Comparison of ENCODE assay signal across 16 cellular contexts in genomic region chr15:89809787-89810148, GRCh38. TPM values are rescaled to one million over a fixed set of nuclear protein-coding genes. Genes with fewer than 3 reads are reported as not detected.
DNase-seq lines count a peak whose midpoint lies in the region; ATAC-seq, FAIRE-seq and TF ChIP-seq lines count a peak whose summit lies in the region.
"Had no signal": no experiment of that assay in that cellular context is flagged by ENCODE, and none has a peak within 500 bp of the region (broad histone marks: within the 10 kb centered on the region; RNA-seq: fewer than 3 reads in every experiment).

No MANE protein-coding gene starts in this region.

- peaks cover 89% of the 10 kb centered on the region for H3K4me1 ChIP-seq in HepG2 (ENCODE audit: insufficient read depth, low read length)
- H3K4me1 ChIP-seq in right lobe of liver: peaks cover 0 to 67% (median 32%) of the 10 kb centered on the region in 4 donors
- H3K4me1 ChIP-seq in body of pancreas: peaks cover 62% of the 10 kb centered on the region
- peaks cover 31% of the 10 kb centered on the region for H3K4me1 ChIP-seq in mesenchymal stem cell (ENCODE audit: control insufficient read depth, insufficient read depth, low read depth, low read length)
- H3K4me1 ChIP-seq in PC-3 (ENCODE audit: insufficient read depth, low read length): peaks cover 19% of the 10 kb centered on the region; the same call in 1 of the 2 replicates
- H3K4me1 ChIP-seq in A673 (ENCODE audit: insufficient read depth, low read length, poor library complexity, severe bottlenecking): no peaks in the 10 kb centered on the region

- H3F3A ChIP-seq in PC-3 (ENCODE audit: low read length, unreplicated experiment): no peaks in the 10 kb centered on the region

- H3K14ac ChIP-seq in mesenchymal stem cell (ENCODE audit: low read length in 2 of 2): no peak overlapping the region

- no peak overlapping the region for H2BK5ac ChIP-seq in mesenchymal stem cell (ENCODE audit: low read depth, low read length, poor library complexity, severe bottlenecking)

- no peak for TF ChIP-seq RAD21 in HepG2 (CRISPR knock-in tag; IDR thresholded peaks at IDR 0.05)

- no peak overlapping the region for H2BK15ac ChIP-seq in mesenchymal stem cell (ENCODE audit: low read depth, poor library complexity, severe bottlenecking)

- H3K79me2 ChIP-seq in HepG2 (ENCODE audit: insufficient read depth, low read length): peaks cover 40% of the 10 kb centered on the region
- peaks cover 36% of the 10 kb centered on the region for H3K79me2 ChIP-seq in PC-3 (ENCODE audit: low read length)

- no peak overlapping the region for H2BK12ac ChIP-seq in mesenchymal stem cell (ENCODE audit: low read length in 2 of 2)

- in situ Hi-C loops in HepG2 (cut with HindIII; ENCODE audit: extremely low pct_ligation_motif_present, low pct_unique_long_range_greater_than_20kb): no loop called here

- H3K18ac ChIP-seq in mesenchymal stem cell (ENCODE audit: low read depth in 1 of 2, low read length in 2 of 2): peak overlapping the region; percentile 10 to 67

- TF ChIP-seq POLR2A in HepG2 (IDR thresholded peaks at IDR 0.05; ENCODE audit: insufficient read depth in 1 of 2, low read depth in 2 of 2, low read length in 2 of 2) (no peak), right lobe of liver (IDR thresholded peaks at IDR 0.05) (no peak), body of pancreas (IDR thresholded peaks at IDR 0.05) (no peak)

- no peak for TF ChIP-seq EP300 in HepG2 (IDR thresholded peaks at IDR 0.05; ENCODE audit: low read depth in 2 of 2, low read length in 2 of 2)
- TF ChIP-seq EP300 in HepG2 (CRISPR knock-in tag; IDR thresholded peaks at IDR 0.05; ENCODE audit: borderline replicate concordance): no peak

- DNase-seq in HepG2 (ENCODE audit: low spot score): no peak
- no peak for DNase-seq in right lobe of liver
- DNase-seq in body of pancreas: no peak
- no peak for DNase-seq in mesenchymal stem cell
- no peak for DNase-seq in PC-3
- no peak for DNase-seq in A673 (ENCODE audit: low spot score)
- no peak for DNase-seq in NCI-H345 (lab: John Stamatoyannopoulos, UW)
- DNase-seq in SW480 (ENCODE audit: low spot score): no peak
- DNase-seq: DMS53, NCI-H1436 treated with DMSO at 0.1 percent for 48 hours, NCI-H2081 treated with DMSO at 0.1 percent for 48 hours, NCI-H226, NCI-H69 had no signal

- H3K27me3 ChIP-seq in HepG2 (ENCODE audit: control insufficient read depth in 1 of 2, insufficient read depth in 2 of 2, low read length in 2 of 2): no peaks in the 10 kb centered on the region
- H3K27me3 ChIP-seq in right lobe of liver: no peaks in the 10 kb centered on the region
- no peaks in the 10 kb centered on the region for H3K27me3 ChIP-seq in body of pancreas
- H3K27me3 ChIP-seq in mesenchymal stem cell (ENCODE audit: control insufficient read depth in 1 of 2, insufficient read depth in 1 of 2, low read length in 2 of 2): no peaks in the 10 kb centered on the region
- no peaks in the 10 kb centered on the region for H3K27me3 ChIP-seq in PC-3 (ENCODE audit: low read length)
- peaks cover under 1% of the 10 kb centered on the region for H3K27me3 ChIP-seq in A673 (replicated peaks; ENCODE audit: insufficient read depth, low read depth, low read length, poor library complexity)

- H4K20me1 ChIP-seq in HepG2 (ENCODE audit: insufficient read depth, low read length): no peaks in the 10 kb centered on the region; the same call in 1 of the 2 replicates
- no peaks in the 10 kb centered on the region for H4K20me1 ChIP-seq in PC-3 (ENCODE audit: low read length)

- BruUV-seq in HepG2 (replicated peaks; lab: Mats Ljungman, UMichigan) (no TSS peak), PC-3 (replicated peaks; lab: Mats Ljungman, UMichigan) (no TSS peak), A673 (replicated peaks; lab: Mats Ljungman, UMichigan) (no TSS peak)

- H3K4me3 ChIP-seq in HepG2 (replicated peaks in 1 of 3; ENCODE audit: insufficient read depth in 1 of 3, low read depth in 2 of 3, low read length in 3 of 3) (peak overlapping the region in 1 of 3 experiments; percentile 56; a peak in 2 of 6 replicates), right lobe of liver (no peak overlapping the region), body of pancreas (no peak overlapping the region), mesenchymal stem cell (ENCODE audit: insufficient read depth in 1 of 2, low read depth in 1 of 2, low read length in 2 of 2) (peak overlapping the region in 1 of 2 experiments; percentile 53), PC-3 (ENCODE audit: low read length) (no peak overlapping the region), A673 (ENCODE audit: low read depth, low read length, poor library complexity, severe bottlenecking) (no peak overlapping the region)

- no peaks in the 10 kb centered on the region for H3K9me3 ChIP-seq in HepG2 (ENCODE audit: low read length)
- H3K9me3 ChIP-seq in right lobe of liver: no peaks in the 10 kb centered on the region
- no peaks in the 10 kb centered on the region for H3K9me3 ChIP-seq in body of pancreas
- H3K9me3 ChIP-seq in mesenchymal stem cell (ENCODE audit: control insufficient read depth, low read length): no peaks in the 10 kb centered on the region
- no peaks in the 10 kb centered on the region for H3K9me3 ChIP-seq in PC-3 (ENCODE audit: low read length)
- no peaks in the 10 kb centered on the region for H3K9me3 ChIP-seq in A673 (ENCODE audit: low read depth, low read length, poor library complexity, severe bottlenecking)

- TF ChIP-seq CTCF in HepG2 (CRISPR knock-in tag; IDR thresholded peaks at IDR 0.05) (no peak), right lobe of liver (IDR thresholded peaks at IDR 0.05) (no peak), body of pancreas (IDR thresholded peaks at IDR 0.05) (no peak), PC-3 (conservative IDR thresholded peaks at IDR 0.05; ENCODE audit: low read depth, low read length) (no peak), A673 (conservative IDR thresholded peaks at IDR 0.05; ENCODE audit: low read depth, low read length) (no peak)

- H3K4me2 ChIP-seq in HepG2 (ENCODE audit: low read depth, low read length): peak overlapping the region; percentile 70
- H3K4me2 ChIP-seq in mesenchymal stem cell (ENCODE audit: low read length, poor library complexity, severe bottlenecking): no peak overlapping the region
- no peak overlapping the region for H3K4me2 ChIP-seq in PC-3 (ENCODE audit: low read length)

- no peak overlapping the region for H3K23ac ChIP-seq in mesenchymal stem cell (ENCODE audit: low read length in 2 of 2)

- no peak overlapping the region for H2AFZ ChIP-seq in HepG2 (ENCODE audit: low read length)
- H2AFZ ChIP-seq in mesenchymal stem cell (ENCODE audit: low read depth, low read length): no peak overlapping the region
- H2AFZ ChIP-seq in PC-3 (ENCODE audit: low read length): no peak overlapping the region

- no peak overlapping the region for H2BK120ac ChIP-seq in mesenchymal stem cell (ENCODE audit: low read depth, low read length)

- no peak overlapping the region for H2AK5ac ChIP-seq in mesenchymal stem cell (ENCODE audit: low read length, severe bottlenecking)

- intact Hi-C loops in HepG2 (cut with micrococcal nuclease; ENCODE audit: unreplicated experiment) (loop anchor here (1.0 to 5.0 kb wide), 4 partner anchors 38 to 119 kb away; partner anchors contain the start of genes PEX11A and WDR93), right lobe of liver (cut with DNase I) (no loop called here), body of pancreas (cut with DNase I) (no loop called here), PC-3 (cut with micrococcal nuclease) (no loop called here), A673 (cut with micrococcal nuclease; ENCODE audit: unreplicated experiment) (no loop called here)

- ATAC-seq in HepG2 (no peak), right lobe of liver (no peak), body of pancreas (no peak), PC-3 (no peak)
- ATAC-seq: Right ventricle myocardium inferior had no signal

- peaks cover 2% of the 10 kb centered on the region for H3K79me1 ChIP-seq in mesenchymal stem cell (replicated peaks; ENCODE audit: low read length, poor library complexity, severe bottlenecking)

- H3K9ac ChIP-seq in HepG2 (ENCODE audit: insufficient read depth, low read depth, low read length): peak overlapping the region; percentile 48
- H3K9ac ChIP-seq in mesenchymal stem cell (ENCODE audit: low read length): peak overlapping the region; percentile 32
- H3K9ac ChIP-seq in PC-3 (ENCODE audit: low read length): no peak overlapping the region

- H3K4ac ChIP-seq in mesenchymal stem cell (ENCODE audit: low read depth in 1 of 2, low read length in 2 of 2): peak overlapping the region in 1 of 2 experiments; percentile 71

- H3K36me3 ChIP-seq in HepG2 (replicated peaks in 1 of 2; ENCODE audit: control insufficient read depth in 1 of 2, insufficient read depth in 2 of 2, low read length in 2 of 2) (peaks cover 6 to 16% of the 10 kb centered on the region in 2 experiments; a peak in 4 of 5 replicates), right lobe of liver (no peaks in the 10 kb centered on the region), body of pancreas (replicated peaks in 1 of 2; ENCODE audit: insufficient read depth in 1 of 2, low read depth in 2 of 2) (no peaks in the 10 kb centered on the region), mesenchymal stem cell (ENCODE audit: control insufficient read depth in 1 of 2, insufficient read depth in 2 of 2, low read depth in 1 of 2, low read length in 2 of 2) (peaks cover 5 to 69% of the 10 kb centered on the region in 2 experiments), PC-3 (ENCODE audit: low read depth, low read length) (no peaks in the 10 kb centered on the region), A673 (ENCODE audit: insufficient read depth, low read length, poor library complexity, severe bottlenecking) (no peaks in the 10 kb centered on the region)

- CTCF ChIA-PET in HepG2 (lab: Yijun Ruan, JAX; ENCODE audit: low intra/inter-chr PET ratio, low total read pairs) (no interaction called here), PC-3 (lab: Charles Lee) (no interaction called here), A673 (lab: Charles Lee) (no interaction called here)

- H3K9me2 ChIP-seq in PC-3 (replicated peaks; ENCODE audit: low read length): no peaks in the 10 kb centered on the region

- no peak for FAIRE-seq in HepG2 (lab: Jason Lieb, UNC)
- FAIRE-seq: A204.1, H54 had no signal

- peak overlapping the region; percentile 85 for H4K8ac ChIP-seq in mesenchymal stem cell (ENCODE audit: low read length)

- H3K27ac ChIP-seq in HepG2 (ENCODE audit: extremely low read length, insufficient read depth, low read length) (peak overlapping the region; percentile 86), right lobe of liver (peak overlapping the region in 1 of 3 donors; percentile 13), body of pancreas (peak overlapping the region; percentile 85 to 89 (median 86)), mesenchymal stem cell (ENCODE audit: low read length, poor library complexity, severe bottlenecking) (no peak overlapping the region), PC-3 (ENCODE audit: low read length) (no peak overlapping the region), A673 (ENCODE audit: low read depth, low read length, poor library complexity, severe bottlenecking) (no peak overlapping the region)

- H4K91ac ChIP-seq in mesenchymal stem cell (ENCODE audit: low read length): no peak overlapping the region

- WGBS in HepG2 (ENCODE audit: low lambda C conversion rate): 58% methylated on average over 5 of the region's 5 CpGs
- WGBS in right lobe of liver (ENCODE audit: insufficient coverage, low coverage, low lambda C conversion rate, missing lambda C conversion rate): 75% methylated on average over 5 of the region's 5 CpGs
- 91 to 98% methylated on average over 4 to 5 of the region's 5 CpGs for WGBS in body of pancreas, 2 donors
- WGBS in mesenchymal stem cell: 97% methylated on average over 5 of the region's 5 CpGs

- POLR2A ChIA-PET in HepG2 (lab: Yijun Ruan, JAX) (no interaction called here), PC-3 (lab: Charles Lee; ENCODE audit: unreplicated experiment) (no interaction called here), A673 (lab: Charles Lee; ENCODE audit: low non-redundant PET) (no interaction called here)

RNA-seq across cellular contexts. Expression of gene ANPEP, which starts 4.9 kb away (rescaled TPM):
- total RNA-seq in HepG2 (2016; rRNA removed; fragmentation: Illumina TruSeq; extraction: Trizol) (34.6 and 60.4 TPM in 2 replicates), right lobe of liver (100 to 1,000 TPM; 204 to 386 (median 363) TPM), body of pancreas (100 to 1,000 TPM; 361 to 733 TPM), PC-3 (2014; rRNA removed) (113 and 133 TPM in 2 replicates), A673 (2021) (0.73 and 1.5 TPM in 2 replicates)
- total RNA-seq in HepG2 (2016; cell fraction: cytosol; rRNA removed; fragmentation: Illumina TruSeq; extraction: Trizol; ENCODE audit: low read depth): 15.6 and 16.8 TPM in 2 replicates
- total RNA-seq in HepG2 (2016; cell fraction: insoluble cytoplasmic fraction; rRNA removed; fragmentation: Illumina TruSeq; extraction: Trizol): 26.1 and 65.2 TPM in 2 replicates
- total RNA-seq in HepG2 (2016; cell fraction: membrane; rRNA removed; fragmentation: Illumina TruSeq; extraction: Trizol): 26.0 and 27.7 TPM in 2 replicates
- 86.6 and 113 TPM in 2 replicates for total RNA-seq in HepG2 (2016; cell fraction: nucleus; rRNA removed; fragmentation: Illumina TruSeq; extraction: Trizol)
- polyA plus RNA-seq in HepG2 (2011; rRNA removed): 91.6 and 133 TPM in 2 replicates
- polyA plus RNA-seq in HepG2 (2011; cell fraction: cytosol; rRNA removed): 71.6 and 76.1 TPM in 2 replicates
- 264 and 286 TPM in 2 replicates for polyA plus RNA-seq in HepG2 (2011; cell fraction: nucleus; rRNA removed)
- polyA plus RNA-seq in HepG2 (2012): 157 and 182 TPM in 2 replicates
- polyA plus RNA-seq in HepG2 (2016; cell fraction: cytosol; fragmentation: Illumina TruSeq; extraction: Trizol; ENCODE audit: low read depth): 14.0 and 14.9 TPM in 2 replicates
- 44.3 and 62.9 TPM in 2 replicates for polyA plus RNA-seq in HepG2 (2016; cell fraction: insoluble cytoplasmic fraction; fragmentation: Illumina TruSeq; extraction: Trizol; ENCODE audit: low read depth)
- polyA plus RNA-seq in HepG2 (2016; cell fraction: membrane; fragmentation: Illumina TruSeq; extraction: Trizol; ENCODE audit: low read depth): 31.7 and 35.7 TPM in 2 replicates
- polyA plus RNA-seq in HepG2 (2016; cell fraction: nucleus; fragmentation: Illumina TruSeq; extraction: Trizol; ENCODE audit: insufficient read depth, low read depth): 327 and 338 TPM in 2 replicates
- polyA minus RNA-seq in HepG2 (2011; rRNA and poly(A)+ RNA removed; ENCODE audit: low replicate concordance): 0.07 and 103 TPM in 2 replicates
- 60.8 and 79.8 TPM in 2 replicates for polyA minus RNA-seq in HepG2 (2011; cell fraction: cytosol; rRNA and poly(A)+ RNA removed)
- polyA minus RNA-seq in HepG2 (2011; cell fraction: nucleus; rRNA and poly(A)+ RNA removed): 44.8 and 60.0 TPM in 2 replicates
- 63.7 TPM for polyA plus RNA-seq in mesenchymal stem cell (2013, experiment 1 of 2)
- 61.6 TPM for polyA plus RNA-seq in mesenchymal stem cell (2013, experiment 2 of 2)

RNA-seq across cellular contexts. Expression of gene MESP2, which starts 33.6 kb away (rescaled TPM):
- total RNA-seq in HepG2 (2016; rRNA removed; fragmentation: Illumina TruSeq; extraction: Trizol): not detected in 2 replicates
- total RNA-seq in HepG2 (2016; cell fraction: cytosol; rRNA removed; fragmentation: Illumina TruSeq; extraction: Trizol; ENCODE audit: low read depth): not detected in 2 replicates
- 0.13 TPM in 1 of 2 replicates, not detected in the other for total RNA-seq in HepG2 (2016; cell fraction: insoluble cytoplasmic fraction; rRNA removed; fragmentation: Illumina TruSeq; extraction: Trizol)
- not detected in 2 replicates for total RNA-seq in HepG2 (2016; cell fraction: membrane; rRNA removed; fragmentation: Illumina TruSeq; extraction: Trizol)
- total RNA-seq in HepG2 (2016; cell fraction: nucleus; rRNA removed; fragmentation: Illumina TruSeq; extraction: Trizol): not detected in 2 replicates
- polyA plus RNA-seq in HepG2 (2011; rRNA removed): not detected in 2 replicates
- not detected in 2 replicates for polyA plus RNA-seq in HepG2 (2011; cell fraction: cytosol; rRNA removed)
- not detected in 2 replicates for polyA plus RNA-seq in HepG2 (2011; cell fraction: nucleus; rRNA removed)
- polyA plus RNA-seq in HepG2 (2012): not detected in 2 replicates
- not detected in 2 replicates for polyA plus RNA-seq in HepG2 (2016; cell fraction: cytosol; fragmentation: Illumina TruSeq; extraction: Trizol; ENCODE audit: low read depth)
- polyA plus RNA-seq in HepG2 (2016; cell fraction: insoluble cytoplasmic fraction; fragmentation: Illumina TruSeq; extraction: Trizol; ENCODE audit: low read depth): not detected in 2 replicates
- polyA plus RNA-seq in HepG2 (2016; cell fraction: membrane; fragmentation: Illumina TruSeq; extraction: Trizol; ENCODE audit: low read depth): not detected in 2 replicates
- polyA plus RNA-seq in HepG2 (2016; cell fraction: nucleus; fragmentation: Illumina TruSeq; extraction: Trizol; ENCODE audit: insufficient read depth, low read depth): not detected in 2 replicates
- not detected in 2 replicates for polyA minus RNA-seq in HepG2 (2011; rRNA and poly(A)+ RNA removed; ENCODE audit: low replicate concordance)
- polyA minus RNA-seq in HepG2 (2011; cell fraction: cytosol; rRNA and poly(A)+ RNA removed): not detected in 2 replicates
- polyA minus RNA-seq in HepG2 (2011; cell fraction: nucleus; rRNA and poly(A)+ RNA removed): not detected in 2 replicates
- under 1 TPM in 1 of 6 experiments, not detected in 5; 0.12 TPM for total RNA-seq in right lobe of liver
- total RNA-seq in body of pancreas: 1 to 10 TPM in 1 of 2 donors, not detected in 1; 1.8 TPM
- polyA plus RNA-seq in mesenchymal stem cell (2013, experiment 1 of 2): 0.12 TPM
- polyA plus RNA-seq in mesenchymal stem cell (2013, experiment 2 of 2): 0.07 TPM
- 1.1 and 1.3 TPM in 2 replicates for total RNA-seq in PC-3 (2014; rRNA removed)
- 0.26 and 0.81 TPM in 2 replicates for total RNA-seq in A673 (2021)

RNA-seq across cellular contexts. Expression of gene MESP1, which starts 58.7 kb away (rescaled TPM):
- total RNA-seq in HepG2 (2016; rRNA removed; fragmentation: Illumina TruSeq; extraction: Trizol) (not detected in 2 replicates), right lobe of liver (1 to 10 TPM in 5 of 6 experiments, under 1 TPM in 1; 0.86 to 3.0 (median 2.1) TPM), body of pancreas (1 to 10 TPM; 2.1 to 4.3 TPM), PC-3 (2014; rRNA removed) (32.9 and 49.4 TPM in 2 replicates), A673 (2021) (5.2 and 6.5 TPM in 2 replicates)
- total RNA-seq in HepG2 (2016; cell fraction: cytosol; rRNA removed; fragmentation: Illumina TruSeq; extraction: Trizol; ENCODE audit: low read depth): 0.09 TPM in 1 of 2 replicates, not detected in the other
- not detected in 2 replicates for total RNA-seq in HepG2 (2016; cell fraction: insoluble cytoplasmic fraction; rRNA removed; fragmentation: Illumina TruSeq; extraction: Trizol)
- not detected in 2 replicates for total RNA-seq in HepG2 (2016; cell fraction: membrane; rRNA removed; fragmentation: Illumina TruSeq; extraction: Trizol)
- total RNA-seq in HepG2 (2016; cell fraction: nucleus; rRNA removed; fragmentation: Illumina TruSeq; extraction: Trizol): not detected in 2 replicates
- not detected in 2 replicates for polyA plus RNA-seq in HepG2 (2011; rRNA removed)
- polyA plus RNA-seq in HepG2 (2011; cell fraction: cytosol; rRNA removed): not detected in 2 replicates
- not detected in 2 replicates for polyA plus RNA-seq in HepG2 (2011; cell fraction: nucleus; rRNA removed)
- not detected in 2 replicates for polyA plus RNA-seq in HepG2 (2012)
- 0.09 TPM in 1 of 2 replicates, not detected in the other for polyA plus RNA-seq in HepG2 (2016; cell fraction: cytosol; fragmentation: Illumina TruSeq; extraction: Trizol; ENCODE audit: low read depth)
- not detected in 2 replicates for polyA plus RNA-seq in HepG2 (2016; cell fraction: insoluble cytoplasmic fraction; fragmentation: Illumina TruSeq; extraction: Trizol; ENCODE audit: low read depth)
- not detected in 2 replicates for polyA plus RNA-seq in HepG2 (2016; cell fraction: membrane; fragmentation: Illumina TruSeq; extraction: Trizol; ENCODE audit: low read depth)
- not detected in 2 replicates for polyA plus RNA-seq in HepG2 (2016; cell fraction: nucleus; fragmentation: Illumina TruSeq; extraction: Trizol; ENCODE audit: insufficient read depth, low read depth)
- 1.7 TPM in 1 of 2 replicates, not detected in the other for polyA minus RNA-seq in HepG2 (2011; rRNA and poly(A)+ RNA removed; ENCODE audit: low replicate concordance)
- polyA minus RNA-seq in HepG2 (2011; cell fraction: cytosol; rRNA and poly(A)+ RNA removed): 1.3 TPM in 1 of 2 replicates, not detected in the other
- 0.26 TPM in 1 of 2 replicates, not detected in the other for polyA minus RNA-seq in HepG2 (2011; cell fraction: nucleus; rRNA and poly(A)+ RNA removed)
- polyA plus RNA-seq in mesenchymal stem cell (2013, experiment 1 of 2): 0.03 TPM
- 0.03 TPM for polyA plus RNA-seq in mesenchymal stem cell (2013, experiment 2 of 2)

Comparison
In these comparisons a context has a peak if more than half of its experiments do, and no peak if none do; other contexts are left out.
1. H3K27ac ChIP-seq: peak in HepG2 (single experiment) and body of pancreas (4 of 4); none in mesenchymal stem cell (single experiment), PC-3 (single experiment) and A673 (single experiment).